In the genomic region with DNA sequence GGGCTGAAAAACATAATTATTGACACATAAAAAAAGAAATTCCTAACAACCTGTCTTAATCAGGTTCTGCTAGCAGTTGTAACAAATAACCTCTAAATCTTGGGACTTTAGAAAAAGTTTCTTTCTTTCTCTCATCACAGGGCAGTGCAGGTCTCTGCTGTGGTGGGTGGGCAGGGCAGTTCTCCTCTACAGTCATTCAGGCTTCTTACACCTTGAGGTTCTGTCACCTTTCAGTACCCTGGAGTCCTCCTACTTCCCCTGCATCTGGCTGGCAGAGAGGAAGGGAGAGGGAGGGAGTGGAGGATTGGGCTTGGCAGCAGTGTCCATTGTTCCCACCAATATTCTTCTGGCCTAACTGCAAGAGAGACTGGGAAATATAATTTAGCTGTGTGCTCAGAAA, we compare ENCODE assay signal across 14 cellular contexts.
A peak's percentile ranks its signal among the peaks of the same experiment; 100 is the strongest.
DNase-seq lines count a peak whose midpoint lies in the region; ATAC-seq and TF ChIP-seq lines count a peak whose summit lies in the region.
"Had no signal": no experiment of that assay in that cellular context is flagged by ENCODE, and none has a peak within 500 bp of the region (broad histone marks: within the 10 kb centered on the region; RNA-seq: fewer than 3 reads in every experiment).

No MANE protein-coding gene starts in this region.

- TF ChIP-seq CTCF in OCI-LY3 (IDR thresholded peaks at IDR 0.05; ENCODE audit: low read depth, low read length) = no peak
- no peak for TF ChIP-seq CTCF in smooth muscle cell (IDR thresholded peaks at IDR 0.05; ENCODE audit: borderline replicate concordance, insufficient read depth, poor library complexity, severe bottlenecking)
- no peak for TF ChIP-seq CTCF in prostate gland (IDR thresholded peaks at IDR 0.05)
- TF ChIP-seq CTCF in progenitor cell of endocrine pancreas (IDR thresholded peaks at IDR 0.05; ENCODE audit: unreplicated experiment) = no peak

- H3K4me2 ChIP-seq in OCI-LY3 (ENCODE audit: low read length) (no peak overlapping the region), smooth muscle cell (no peak overlapping the region)
- H3K4me2 ChIP-seq: BLaER1 had no signal

- peaks cover 22% of the 10 kb centered on the region for H3F3A ChIP-seq in smooth muscle cell (ENCODE audit: low read depth)

- H3K9me3 ChIP-seq in OCI-LY3 (ENCODE audit: insufficient read depth, low read length) (no peaks in the 10 kb centered on the region), smooth muscle cell (replicated peaks; ENCODE audit: low read depth) (no peaks in the 10 kb centered on the region), prostate gland (no peaks in the 10 kb centered on the region)

- H3K79me2 ChIP-seq in OCI-LY3 (ENCODE audit: low read length) (no peaks in the 10 kb centered on the region), smooth muscle cell (ENCODE audit: low read depth) (peaks cover 3% of the 10 kb centered on the region)

- no peaks in the 10 kb centered on the region for H3K27me3 Mint-ChIP-seq in activated naive CD8-positive, alpha-beta T cell treated with anti-CD3 and anti-CD28 coated beads, Interleukin-2, amount 50 U/mL, for 24 hours
- H3K27me3 Mint-ChIP-seq in activated naive CD8-positive, alpha-beta T cell treated with anti-CD3 and anti-CD28 coated beads for 36 hours = no peaks in the 10 kb centered on the region
- H3K27me3 Mint-ChIP-seq in memory B cell = no peaks in the 10 kb centered on the region
- peaks cover 36% of the 10 kb centered on the region for H3K27me3 Mint-ChIP-seq in progenitor cell of endocrine pancreas

- H4K20me1 ChIP-seq in OCI-LY3 (ENCODE audit: insufficient read depth, low read length) (no peaks in the 10 kb centered on the region), smooth muscle cell (ENCODE audit: low read depth) (no peaks in the 10 kb centered on the region)
- H4K20me1 ChIP-seq: BLaER1 had no signal

- H3K4me1 Mint-ChIP-seq in activated naive CD8-positive, alpha-beta T cell treated with anti-CD3 and anti-CD28 coated beads, Interleukin-2, amount 50 U/mL, for 24 hours = peaks cover 54% of the 10 kb centered on the region
- H3K4me1 Mint-ChIP-seq in activated naive CD8-positive, alpha-beta T cell treated with anti-CD3 and anti-CD28 coated beads for 36 hours = peaks cover 21% of the 10 kb centered on the region
- peaks cover 38% of the 10 kb centered on the region for H3K4me1 Mint-ChIP-seq in memory B cell
- no peaks in the 10 kb centered on the region for H3K4me1 Mint-ChIP-seq in progenitor cell of endocrine pancreas (ENCODE audit: low read depth)

- TF ChIP-seq POLR2A in prostate gland (IDR thresholded peaks at IDR 0.05) = no peak

- H3K27ac ChIP-seq in OCI-LY3 (ENCODE audit: low read length) = no peak overlapping the region
- H3K27ac ChIP-seq in smooth muscle cell (ENCODE audit: low read depth) = peak overlapping the region; percentile 85
- no peak overlapping the region for H3K27ac ChIP-seq in prostate gland
- H3K27ac ChIP-seq: 22Rv1, BLaER1, GM23248 had no signal

- peaks cover 2% of the 10 kb centered on the region for H3K36me3 Mint-ChIP-seq in activated naive CD8-positive, alpha-beta T cell treated with anti-CD3 and anti-CD28 coated beads, Interleukin-2, amount 50 U/mL, for 24 hours (ENCODE audit: low read depth)
- H3K36me3 Mint-ChIP-seq in activated naive CD8-positive, alpha-beta T cell treated with anti-CD3 and anti-CD28 coated beads for 36 hours = peaks cover 9% of the 10 kb centered on the region
- peaks cover 8% of the 10 kb centered on the region for H3K36me3 Mint-ChIP-seq in memory B cell
- H3K36me3 Mint-ChIP-seq in progenitor cell of endocrine pancreas (ENCODE audit: insufficient read depth) = no peaks in the 10 kb centered on the region
- H3K36me3 Mint-ChIP-seq: CD8-positive, alpha-beta memory T cell had no signal

- no peaks in the 10 kb centered on the region for H3K27me3 ChIP-seq in OCI-LY3 (ENCODE audit: low read depth, low read length)
- no peaks in the 10 kb centered on the region for H3K27me3 ChIP-seq in smooth muscle cell (ENCODE audit: low read depth)
- H3K27me3 ChIP-seq in prostate gland (replicated peaks; ENCODE audit: insufficient read depth) = no peaks in the 10 kb centered on the region
- H3K27me3 ChIP-seq: BLaER1 had no signal

- H3K36me3 ChIP-seq in OCI-LY3 (replicated peaks; ENCODE audit: low read depth, low read length) = no peaks in the 10 kb centered on the region
- no peaks in the 10 kb centered on the region for H3K36me3 ChIP-seq in smooth muscle cell (ENCODE audit: low read depth)
- H3K36me3 ChIP-seq in prostate gland = no peaks in the 10 kb centered on the region
- H3K36me3 ChIP-seq: BLaER1 had no signal

- H3K4me3 Mint-ChIP-seq in activated naive CD8-positive, alpha-beta T cell treated with anti-CD3 and anti-CD28 coated beads, Interleukin-2, amount 50 U/mL, for 24 hours = peak overlapping the region; percentile 32
- no peak overlapping the region for H3K4me3 Mint-ChIP-seq in activated naive CD8-positive, alpha-beta T cell treated with anti-CD3 and anti-CD28 coated beads for 36 hours
- no peak overlapping the region for H3K4me3 Mint-ChIP-seq in memory B cell
- H3K4me3 Mint-ChIP-seq in progenitor cell of endocrine pancreas (ENCODE audit: low read depth) = no peak overlapping the region
- H3K4me3 Mint-ChIP-seq: CD8-positive, alpha-beta memory T cell had no signal

- H3K27ac Mint-ChIP-seq in activated naive CD8-positive, alpha-beta T cell treated with anti-CD3 and anti-CD28 coated beads, Interleukin-2, amount 50 U/mL, for 24 hours = no peak overlapping the region
- no peak overlapping the region for H3K27ac Mint-ChIP-seq in activated naive CD8-positive, alpha-beta T cell treated with anti-CD3 and anti-CD28 coated beads for 36 hours
- H3K27ac Mint-ChIP-seq in memory B cell (peak overlapping the region; percentile 81), progenitor cell of endocrine pancreas (no peak overlapping the region)
- H3K27ac Mint-ChIP-seq: CD8-positive, alpha-beta memory T cell had no signal

- H3K4me1 ChIP-seq in OCI-LY3 (ENCODE audit: low read length) (peaks cover 8% of the 10 kb centered on the region), smooth muscle cell (ENCODE audit: low read depth) (no peaks in the 10 kb centered on the region), prostate gland (replicated peaks) (no peaks in the 10 kb centered on the region)

- intact Hi-C loops in prostate gland (cut with DNase I) = no loop called here

- ATAC-seq in activated naive CD8-positive, alpha-beta T cell treated with anti-CD3 and anti-CD28 coated beads, Interleukin-2, amount 50 U/mL, for 24 hours = peak; percentile 40
- no peak for ATAC-seq in memory B cell (ENCODE audit: low read depth)
- ATAC-seq: HCT116 had no signal

- DNase-seq in activated naive CD8-positive, alpha-beta T cell treated with anti-CD3 and anti-CD28 coated beads, Interleukin-2, amount 50 U/mL, for 24 hours = no peak
- no peak for DNase-seq in activated naive CD8-positive, alpha-beta T cell treated with anti-CD3 and anti-CD28 coated beads for 36 hours
- no peak for DNase-seq in memory B cell (ENCODE audit: low spot score in 2 of 2)
- DNase-seq in smooth muscle cell (lab: John Stamatoyannopoulos, UW; ENCODE audit: unreplicated experiment) = no peak
- no peak for DNase-seq in prostate gland (ENCODE audit: low spot score)
- no peak for DNase-seq in progenitor cell of endocrine pancreas (ENCODE audit: low spot score, unreplicated experiment)
- DNase-seq in activated CD8-positive, alpha-beta memory T cell treated with anti-CD3 and anti-CD28 coated beads, Interleukin-2, amount 50 U/mL, for 48 hours = no peak
- DNase-seq: Caco-2; CD8-positive, alpha-beta memory T cell; GM23248 had no signal

- H3K9me3 Mint-ChIP-seq in activated naive CD8-positive, alpha-beta T cell treated with anti-CD3 and anti-CD28 coated beads, Interleukin-2, amount 50 U/mL, for 24 hours = peaks cover 10% of the 10 kb centered on the region
- H3K9me3 Mint-ChIP-seq in activated naive CD8-positive, alpha-beta T cell treated with anti-CD3 and anti-CD28 coated beads for 36 hours = peaks cover 6% of the 10 kb centered on the region
- peaks cover 4% of the 10 kb centered on the region for H3K9me3 Mint-ChIP-seq in memory B cell
- H3K9me3 Mint-ChIP-seq in progenitor cell of endocrine pancreas (ENCODE audit: low read depth) = no peaks in the 10 kb centered on the region

- H2AFZ ChIP-seq in OCI-LY3 (ENCODE audit: low read depth, low read length) (0 out of 2 replicates have a peak overlapping the region, but pooled peaks have one; percentile 7), smooth muscle cell (ENCODE audit: low read depth) (no peak overlapping the region)
- H2AFZ ChIP-seq: GM23248 had no signal

- no peak overlapping the region for H3K4me3 ChIP-seq in OCI-LY3 (ENCODE audit: low read length)
- H3K4me3 ChIP-seq in smooth muscle cell = no peak overlapping the region
- H3K4me3 ChIP-seq in prostate gland = no peak overlapping the region
- H3K4me3 ChIP-seq: BLaER1, GM23248 had no signal

- H3K9ac ChIP-seq in OCI-LY3 (ENCODE audit: low read length) = no peak overlapping the region
- H3K9ac ChIP-seq in smooth muscle cell (ENCODE audit: low read depth) = no peak overlapping the region
- H3K9ac ChIP-seq: BLaER1, GM23248 had no signal
